In genomic region chr7:131563918-131564317, GRCh38 we compare ENCODE assay signal across 19 cellular contexts. TPM values are rescaled to one million over a fixed set of nuclear protein-coding genes. Genes with fewer than 3 reads are reported as not detected.
DNase-seq lines count a peak whose midpoint lies in the region; FAIRE-seq and TF ChIP-seq lines count a peak whose summit lies in the region.
"Had no signal": no experiment of that assay in that cellular context is flagged by ENCODE, and none has a peak within 500 bp of the region (broad histone marks: within the 10 kb centered on the region; RNA-seq: fewer than 3 reads in every experiment).

No MANE protein-coding gene starts in this region.

- no peak overlapping the region for H3K56ac ChIP-seq in H1 (replicated peaks; ENCODE audit: insufficient read length, low read depth, low read length)

- H3K4me3 ChIP-seq in H1 (ENCODE audit: extremely low read depth in 1 of 4, insufficient read depth in 2 of 4, low read depth in 3 of 4, low read length in 4 of 4) (no peak overlapping the region), osteoblast (ENCODE audit: insufficient read depth, low read length) (no peak overlapping the region)
- H3K4me3 ChIP-seq: A549, HAP-1 had no signal

- no peak for TF ChIP-seq POLR2A in H1 (IDR thresholded peaks at IDR 0.05; ENCODE audit: control extremely low read depth in 1 of 2, low read depth in 2 of 2, low read length in 2 of 2)

- H3K9me3 Mint-ChIP-seq in chondrocyte (ENCODE audit: low read depth), result no peaks in the 10 kb centered on the region
- H3K9me3 Mint-ChIP-seq: CD4-positive, alpha-beta memory T cell had no signal

- H3K36me3 ChIP-seq in H1 (ENCODE audit: control insufficient read depth in 2 of 4, insufficient read depth in 4 of 4, low read length in 3 of 4), result no peaks in the 10 kb centered on the region
- H3K36me3 ChIP-seq in osteoblast (ENCODE audit: insufficient read depth, low read length), result no peaks in the 10 kb centered on the region
- H3K36me3 ChIP-seq: HAP-1 had no signal

- H3K27ac ChIP-seq in H1 (ENCODE audit: low read depth, low read length), result no peak overlapping the region
- H3K27ac ChIP-seq in osteoblast (ENCODE audit: low read depth, low read length), result no peak overlapping the region
- H3K27ac ChIP-seq: A549 had no signal

- H2AFZ ChIP-seq in H1 (ENCODE audit: low read length) (no peak overlapping the region), osteoblast (ENCODE audit: low read length) (no peak overlapping the region)

- CTCF ChIA-PET in H1 (lab: Charles Lee; ENCODE audit: partially characterized antibody), result interaction anchor here (0.6 to 1.3 kb wide), 6 partner anchors 8 to 212 kb away, joined by 3 to 6 read pairs (median 4); no protein-coding TSS in a partner anchor

- H2BK20ac ChIP-seq in H1 (ENCODE audit: low read length), result peak overlapping the region; percentile 23; the same call in 1 of the 2 replicates

- H3K27me3 Mint-ChIP-seq in chondrocyte (ENCODE audit: low read depth), result peaks cover 16% of the 10 kb centered on the region

- H3K27me3 ChIP-seq in H1 (replicated peaks in 1 of 4; ENCODE audit: control insufficient read depth in 3 of 4, extremely low read depth in 1 of 4, insufficient read depth in 3 of 4, low read length in 3 of 4) (no peaks in the 10 kb centered on the region), osteoblast (ENCODE audit: insufficient read depth, low read length) (no peaks in the 10 kb centered on the region)

- H4K91ac ChIP-seq in H1 (replicated peaks; ENCODE audit: insufficient read length, low read length), result peak overlapping the region; percentile 70

- TF ChIP-seq CTCF in H1 (IDR thresholded peaks at IDR 0.05; ENCODE audit: control extremely low read depth in 1 of 3, insufficient read depth in 1 of 3, low read depth in 1 of 3, low read length in 3 of 3) (no peak), osteoblast (IDR thresholded peaks at IDR 0.05; ENCODE audit: extremely low read depth, low read depth, low read length) (no peak), chondrocyte (IDR thresholded peaks at IDR 0.05) (no peak)

- FAIRE-seq in H1 (lab: Jason Lieb, UNC), result no peak
- FAIRE-seq: A549, G401.6, GM12892 had no signal

- H4K5ac ChIP-seq in H1 (ENCODE audit: insufficient read length, low read depth, low read length), result peak overlapping the region; percentile 15

- H3K27ac Mint-ChIP-seq in chondrocyte (ENCODE audit: unreplicated experiment), result no peak overlapping the region
- H3K27ac Mint-ChIP-seq: CD4-positive, alpha-beta memory T cell had no signal

- H3K23me2 ChIP-seq in H1 (ENCODE audit: low read depth, low read length), result no peaks in the 10 kb centered on the region; the same call in 1 of the 2 replicates

- H3K4me2 ChIP-seq in H1 (ENCODE audit: insufficient read depth in 1 of 2, low read depth in 2 of 2, low read length in 2 of 2), result no peak overlapping the region
- no peak overlapping the region for H3K4me2 ChIP-seq in osteoblast (ENCODE audit: insufficient read depth, low read length)
- H3K4me2 ChIP-seq: A549 had no signal

- H3K4me1 ChIP-seq in H1 (replicated peaks in 1 of 4; ENCODE audit: control insufficient read depth in 3 of 4, insufficient read depth in 4 of 4, low read length in 3 of 4), result peaks cover 0 to 3% (median 1%) of the 10 kb centered on the region in 4 experiments; a peak in 3 of 7 replicates
- H3K4me1 ChIP-seq in osteoblast (ENCODE audit: insufficient read depth, low read length), result no peaks in the 10 kb centered on the region
- H3K4me1 ChIP-seq: A549, HAP-1 had no signal

- 0 out of 2 replicates have a peak overlapping the region, but pooled peaks have one; percentile 3 for H2BK15ac ChIP-seq in H1 (ENCODE audit: low read length)

- no peak overlapping the region; the same call in 1 of the 2 replicates for H2BK12ac ChIP-seq in H1 (ENCODE audit: low read depth, low read length)

- no peak overlapping the region for H2BK120ac ChIP-seq in H1 (replicated peaks; ENCODE audit: low read depth, low read length)

- no peak for TF ChIP-seq EP300 in Ishikawa (IDR thresholded peaks at IDR 0.05; ENCODE audit: borderline replicate concordance)
- TF ChIP-seq EP300 in H1 (IDR thresholded peaks at IDR 0.05; ENCODE audit: borderline replicate concordance in 1 of 2, low read depth in 2 of 2, low read length in 2 of 2), result no peak

- no peak overlapping the region for H3K23ac ChIP-seq in H1 (ENCODE audit: insufficient read length)

- H3K79me2 ChIP-seq in H1 (ENCODE audit: control insufficient read depth in 1 of 2, insufficient read depth in 2 of 2, low read length in 2 of 2) (peaks cover 0 to 6% of the 10 kb centered on the region in 2 experiments; a peak in 1 of 4 replicates), osteoblast (ENCODE audit: insufficient read depth, low read length) (no peaks in the 10 kb centered on the region)

- H3K4ac ChIP-seq in H1 (replicated peaks; ENCODE audit: insufficient read length, low read depth, low read length), result no peak overlapping the region

- H2AK5ac ChIP-seq in H1 (ENCODE audit: low read depth, low read length), result peak overlapping the region; percentile 26; the same call in 1 of the 2 replicates

- no peaks in the 10 kb centered on the region for H3K4me1 Mint-ChIP-seq in chondrocyte (ENCODE audit: low read depth)
- H3K4me1 Mint-ChIP-seq: CD4-positive, alpha-beta memory T cell had no signal

- no peak overlapping the region for H4K8ac ChIP-seq in H1 (ENCODE audit: extremely low read depth, insufficient read depth, low read length)

- no peak overlapping the region for H2BK5ac ChIP-seq in H1 (ENCODE audit: low read depth, low read length)

- peak; percentile 32 for DNase-seq in ELF-1 (ENCODE audit: low read depth, low spot score)
- no peak for DNase-seq in H1 (ENCODE audit: low read depth in 1 of 2, low spot score in 2 of 2)
- peak; percentile 34 for DNase-seq in osteoblast (ENCODE audit: insufficient read length, low spot score, missing footprints)
- no peak for DNase-seq in NCI-H1092 treated with DMSO at 0.1 percent for 48 hours (lab: John Stamatoyannopoulos, UW)
- DNase-seq in NCI-H1105 treated with DMSO at 0.1 percent for 48 hours (lab: John Stamatoyannopoulos, UW), result no peak
- DNase-seq in chondrocyte (ENCODE audit: low spot score), result no peak
- DNase-seq: 8988T; ACHN; C1 segment of cervical spinal cord; Calu3; CD4-positive, alpha-beta memory T cell; COR-L47; DMS53; DMS79 treated with DMSO at 0.1 percent for 48 hours had no signal

- no peak for TF ChIP-seq RAD21 in Ishikawa (IDR thresholded peaks at IDR 0.05; ENCODE audit: low read depth)
- no peak for TF ChIP-seq RAD21 in H1 (IDR thresholded peaks at IDR 0.05 in 1 of 2, conservative IDR thresholded peaks at IDR 0.05 in 1 of 2; ENCODE audit: low read depth in 2 of 2, low read length in 2 of 2)

- H3K9me3 ChIP-seq in H1 (ENCODE audit: insufficient read depth in 2 of 2, low read depth in 1 of 2, low read length in 1 of 2) (no peaks in the 10 kb centered on the region), osteoblast (ENCODE audit: low read depth, low read length) (no peaks in the 10 kb centered on the region)
- H3K9me3 ChIP-seq: A549, HAP-1 had no signal

- POLR2A ChIA-PET in H1 (lab: Charles Lee; ENCODE audit: partially characterized antibody), result interaction anchor here (0.6 to 1.7 kb wide), 5 partner anchors 9 to 42 kb away, joined by 3 to 5 read pairs (median 3); no protein-coding TSS in a partner anchor

- H3K79me1 ChIP-seq in H1 (ENCODE audit: low read depth, low read length), result no peaks in the 10 kb centered on the region; the same call in none of the 2 replicates

- no peak overlapping the region for H3K9ac ChIP-seq in H1 (replicated peaks in 1 of 4; ENCODE audit: extremely low read depth in 1 of 4, low read depth in 3 of 4, low read length in 3 of 4)

- no peak overlapping the region for H3K4me3 Mint-ChIP-seq in chondrocyte (ENCODE audit: unreplicated experiment)
- H3K4me3 Mint-ChIP-seq: CD4-positive, alpha-beta memory T cell had no signal

- 0 out of 2 replicates have a peak overlapping the region, but pooled peaks have one; percentile 53 for H3K18ac ChIP-seq in H1 (ENCODE audit: extremely low read depth, low read length)

- H4K20me1 ChIP-seq in H1 (replicated peaks in 1 of 2; ENCODE audit: control insufficient read depth in 1 of 2, insufficient read depth in 2 of 2, low read length in 2 of 2), result no peaks in the 10 kb centered on the region
- no peaks in the 10 kb centered on the region for H4K20me1 ChIP-seq in osteoblast (ENCODE audit: insufficient read depth, low read length)

- H3K36me3 Mint-ChIP-seq in chondrocyte (ENCODE audit: low read depth), result peaks cover 5% of the 10 kb centered on the region
- H3K36me3 Mint-ChIP-seq: CD4-positive, alpha-beta memory T cell had no signal

- H3K14ac ChIP-seq in H1 (ENCODE audit: insufficient read length), result no peak overlapping the region

- WGBS in H1 (ENCODE audit: extremely low coverage in 1 of 2, insufficient coverage in 1 of 2, insufficient read length in 1 of 2, insufficient replicate concordance in 2 of 2, low coverage in 1 of 2, low lambda C conversion rate in 2 of 2, missing lambda C conversion rate in 1 of 2), 2 experiments, result 92% methylated on average over 5 of the region's 5 CpGs; no CpG with 5 or more reads in 1 of the 2 experiments

TF ChIP-seq in Ishikawa, 13 proteins besides CTCF, POLR2A, EP300 and RAD21 (continues in another document):
- TF ChIP-seq YY1 (IDR thresholded peaks at IDR 0.05; ENCODE audit: low read depth) (no peak), TEAD4 (IDR thresholded peaks at IDR 0.05) (no peak)

TF ChIP-seq in H1, 55 proteins besides CTCF, POLR2A, EP300 and RAD21:
- TF ChIP-seq POU5F1 (IDR thresholded peaks at IDR 0.05; ENCODE audit: low read depth, low read length) (no peak), GTF2F1 (IDR thresholded peaks at IDR 0.05; ENCODE audit: borderline replicate concordance, low read depth, low read length) (no peak)

RNA-seq across cellular contexts. Expression of gene PODXL, which starts 7.5 kb away (rescaled TPM):
- total RNA-seq in H1 (2021; fragmentation: NEBNext Ultra II Directional; extraction: Animal tissue kit (Norgen Biotek cat#: 25700)), result 925 and 945 TPM in 2 replicates
- 638 and 872 TPM in 2 replicates for polyA plus RNA-seq in H1 (2011; rRNA removed)
- 613 TPM for polyA plus RNA-seq in H1 (2011; cell fraction: cytosol; rRNA removed)
- polyA plus RNA-seq in H1 (2011; cell fraction: nucleus; rRNA removed), result 1,168 TPM
- polyA plus RNA-seq in H1 (2012, experiment 1 of 2), result 630 to 776 TPM (median 695 TPM) in 4 replicates
- polyA plus RNA-seq in H1 (2012, experiment 2 of 2), result 245 TPM
- polyA plus RNA-seq in H1 (2013, experiment 1 of 2), result 1,216 TPM
- polyA plus RNA-seq in H1 (2013, experiment 2 of 2), result 1,270 TPM
- polyA minus RNA-seq in H1 (2011; rRNA and poly(A)+ RNA removed), result 937 and 993 TPM in 2 replicates
- 707 TPM for polyA minus RNA-seq in H1 (2011; cell fraction: cytosol; rRNA and poly(A)+ RNA removed)
- 436 TPM for polyA minus RNA-seq in H1 (2011; cell fraction: nucleus; rRNA and poly(A)+ RNA removed)
- total RNA-seq in osteoblast (0.88 and 1.4 TPM in 2 replicates), chondrocyte (11.9 to 14.5 TPM (median 14.0 TPM) in 3 replicates)

Comparison
In these comparisons a context has a peak if more than half of its experiments do, and no peak if none do; other contexts are left out.
1. DNase-seq: peak in ELF-1 (single experiment) and osteoblast (single experiment); none in H1 (0 of 2), NCI-H1092 treated with DMSO at 0.1 percent for 48 hours (single experiment), NCI-H1105 treated with DMSO at 0.1 percent for 48 hours (single experiment) and chondrocyte (single experiment).
2. RNA of gene PODXL, which starts 7.5 kb away (total RNA-seq): 925 to 945 TPM in H1; 11.9 to 14.5 TPM in chondrocyte and 0.88 to 1.4 TPM in osteoblast; every median in the first group is over 10 times any median in the second.